ENCODE assay signal across 8 cellular contexts in the genomic region with DNA sequence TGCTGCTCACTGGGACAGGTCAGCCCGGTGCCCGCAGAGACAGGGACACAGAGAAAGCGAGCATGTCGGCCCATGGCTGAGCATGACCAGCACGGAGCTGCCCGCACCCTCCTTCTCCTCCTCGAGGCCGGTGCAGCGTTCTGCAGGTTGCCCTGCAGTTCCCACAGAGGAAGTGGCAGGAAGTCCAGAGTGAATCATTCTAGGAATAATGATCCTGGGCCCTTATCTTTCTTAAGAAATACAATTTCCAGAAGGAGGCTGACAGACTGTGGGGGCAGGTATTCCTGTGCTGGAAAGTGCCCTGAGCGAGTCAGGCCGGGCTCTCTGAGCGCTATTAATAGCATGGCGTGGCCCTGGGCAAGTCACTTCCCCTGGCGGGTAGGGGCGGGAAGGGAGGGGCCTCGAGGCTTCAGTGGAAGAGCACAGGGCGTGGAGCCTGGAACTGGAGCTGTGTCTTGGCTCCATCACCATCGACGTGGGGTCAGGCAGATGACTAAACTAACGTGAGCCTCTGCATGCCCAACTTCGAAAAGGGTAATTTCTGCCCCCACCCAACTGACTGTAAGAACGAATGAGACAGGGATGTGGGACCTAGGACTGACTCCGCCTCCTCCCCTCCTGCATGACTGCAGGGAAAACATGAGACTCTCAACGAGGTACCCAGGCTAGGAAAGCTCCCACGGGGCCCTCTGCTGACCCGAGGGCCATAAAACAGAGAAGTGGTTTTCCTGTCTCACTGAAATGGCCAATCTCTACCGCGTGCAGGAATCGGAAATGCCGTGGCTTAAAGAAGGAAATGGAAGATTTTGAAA. TPM values are rescaled to one million over a fixed set of nuclear protein-coding genes. Genes with fewer than 3 reads are reported as not detected.
A peak's percentile ranks its signal among the peaks of the same experiment; 100 is the strongest.
DNase-seq lines count a peak whose midpoint lies in the region; ATAC-seq and TF ChIP-seq lines count a peak whose summit lies in the region.

No MANE protein-coding gene starts in this region.

- no peaks in the 10 kb centered on the region for H3K9me3 Mint-ChIP-seq in activated T-cell treated with anti-CD3 and anti-CD28 coated beads, Interleukin-2, amount 50 U/mL, for 24 hours

- ATAC-seq in GM21367 (IDR thresholded peaks at IDR 0.05; ENCODE audit: unreplicated experiment): no peak

- H3K36me3 Mint-ChIP-seq in activated T-cell treated with anti-CD3 and anti-CD28 coated beads, Interleukin-2, amount 50 U/mL, for 24 hours (ENCODE audit: low read depth): peaks cover 86% of the 10 kb centered on the region

- peak; percentile 86 for DNase-seq in GF-D8 (lab: John Stamatoyannopoulos, UW)
- peak; percentile 21 for DNase-seq in NCI-H460 (ENCODE audit: extremely low read depth, low read depth)
- DNase-seq in activated T-cell treated with anti-CD3 and anti-CD28 coated beads, Interleukin-2, amount 50 U/mL, for 24 hours: peak; percentile 78
- DNase-seq in foreskin fibroblast: peak; percentile 58 to 65
- DNase-seq in pons (ENCODE audit: low spot score): peak; percentile 61
- DNase-seq in NCI-H510A treated with DMSO at 0.1 percent for 48 hours (lab: John Stamatoyannopoulos, UW): no peak
- DNase-seq in NCI-H526 treated with DMSO at 0.1 percent for 48 hours (lab: John Stamatoyannopoulos, UW): no peak

- TF ChIP-seq CTCF in foreskin fibroblast (IDR thresholded peaks at IDR 0.05; ENCODE audit: low read depth, low read length): no peak

- no peak overlapping the region for H3K4me3 ChIP-seq in foreskin fibroblast (ENCODE audit: low read depth in 1 of 2, low read length in 2 of 2)

- H3K27me3 Mint-ChIP-seq in activated T-cell treated with anti-CD3 and anti-CD28 coated beads, Interleukin-2, amount 50 U/mL, for 24 hours: no peaks in the 10 kb centered on the region

- peak overlapping the region; percentile 71 for H3K4me3 Mint-ChIP-seq in activated T-cell treated with anti-CD3 and anti-CD28 coated beads, Interleukin-2, amount 50 U/mL, for 24 hours

- H3K27ac Mint-ChIP-seq in activated T-cell treated with anti-CD3 and anti-CD28 coated beads, Interleukin-2, amount 50 U/mL, for 24 hours: peak overlapping the region; percentile 97

- peaks cover 90% of the 10 kb centered on the region for H3K4me1 Mint-ChIP-seq in activated T-cell treated with anti-CD3 and anti-CD28 coated beads, Interleukin-2, amount 50 U/mL, for 24 hours (ENCODE audit: low read depth)

RNA-seq across cellular contexts. Expression of a gene that starts 9.8 kb away (rescaled TPM):
- not detected in 2 replicates for total RNA-seq in NCI-H460 (2014; rRNA removed; shearing (Covaris generic))
- not detected in 2 replicates for polyA plus RNA-seq in NCI-H460 (2014; cell fraction: nucleus; rRNA removed)

RNA-seq across cellular contexts. Expression of a gene that starts 50.1 kb away (rescaled TPM):
- 7.8 and 8.1 TPM in 2 replicates for total RNA-seq in NCI-H460 (2014; rRNA removed; shearing (Covaris generic))
- 295 and 308 TPM in 2 replicates for polyA plus RNA-seq in NCI-H460 (2014; cell fraction: nucleus; rRNA removed)

RNA-seq across cellular contexts. Expression of a gene that starts 54.5 kb away (rescaled TPM):
- 0.15 TPM in 1 of 2 replicates, not detected in the other for total RNA-seq in NCI-H460 (2014; rRNA removed; shearing (Covaris generic))
- polyA plus RNA-seq in NCI-H460 (2014; cell fraction: nucleus; rRNA removed): 0.10 TPM in 1 of 2 replicates, not detected in the other

Comparison
In these comparisons a context has a peak if more than half of its experiments do, and no peak if none do; other contexts are left out.
1. DNase-seq: peak in GF-D8 (single experiment), NCI-H460 (single experiment), activated T-cell treated with anti-CD3 and anti-CD28 coated beads, Interleukin-2, amount 50 U/mL, for 24 hours (single experiment), foreskin fibroblast (2 of 2) and pons (single experiment); none in NCI-H510A treated with DMSO at 0.1 percent for 48 hours (single experiment) and NCI-H526 treated with DMSO at 0.1 percent for 48 hours (single experiment).